ENCODE assay signal across 8 cellular contexts in the genomic region with DNA sequence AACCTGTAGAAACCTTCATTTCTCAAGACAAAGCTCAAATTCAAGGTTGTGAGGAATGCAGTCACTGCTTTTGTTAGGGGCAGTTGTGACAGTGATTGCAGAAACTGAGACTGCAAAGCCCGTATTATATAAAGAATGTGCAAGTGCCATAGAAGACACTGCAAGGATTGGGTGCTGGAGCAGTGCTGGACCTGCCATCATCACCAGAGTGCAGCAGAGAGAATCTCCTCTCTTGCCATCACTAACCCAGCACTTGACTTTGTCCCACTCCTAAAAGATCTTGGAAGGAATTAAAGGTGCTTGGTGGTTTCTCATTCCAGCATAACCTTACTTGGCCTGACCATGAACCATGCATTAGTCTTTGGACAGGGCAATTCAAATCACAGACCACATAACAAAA.
A peak's percentile ranks its signal among the peaks of the same experiment; 100 is the strongest.
DNase-seq lines count a peak whose midpoint lies in the region; ATAC-seq, FAIRE-seq and TF ChIP-seq lines count a peak whose summit lies in the region.
"Not testable (repeated sequence)": the region's sequence is repeated elsewhere in the genome, so short reads cannot be mapped to it uniquely, and the experiment has no call there.

No MANE protein-coding gene starts in this region.

- POLR2A ChIA-PET in AG04449 (lab: Yijun Ruan, JAX); Panc1 (lab: Charles Lee); GM12878 (lab: Charles Lee): not testable (repeated sequence)

- not testable (repeated sequence) for H3K9me3 ChIP-seq in Panc1 (ENCODE audit: control insufficient read depth, insufficient read depth, low read depth, low read length); WERI-Rb-1 (ENCODE audit: severe bottlenecking); GM12878 (replicated peaks; ENCODE audit: control insufficient read depth, insufficient read depth, low read length); endodermal cell (ENCODE audit: control insufficient read depth, low read length)

- in situ Hi-C loops in Panc1 (cut with HindIII; ENCODE audit: low pct_unique_long_range_greater_than_20kb, low sequenced_read_pairs); GM12878 (cut with MboI); brain microvascular endothelial cell (cut with HindIII; ENCODE audit: low pct_ligation_motif_present, low sequenced_read_pairs): not testable (repeated sequence)

- H3K4me3 Mint-ChIP-seq in GM23338, endodermal cell: not testable (repeated sequence)

- not testable (repeated sequence) for H3K36me3 Mint-ChIP-seq in GM23338 (ENCODE audit: low read depth); endodermal cell (ENCODE audit: low read depth)

- DNase-seq in AG04449 (ENCODE audit: low read depth, low spot score); GM23338 (ENCODE audit: low spot score); Panc1 (ENCODE audit: low read depth, low spot score); WERI-Rb-1; GM12878 (ENCODE audit: low read depth, low spot score); brain microvascular endothelial cell; left lobe of liver (ENCODE audit: low spot score): not testable (repeated sequence)
- DNase-seq in endodermal cell: peak; percentile 13

- TF ChIP-seq POLR2A in GM12878 (IDR thresholded peaks at IDR 0.05; ENCODE audit: low read depth, low read length): not testable (repeated sequence)

- SMC1A ChIA-PET in GM12878 (lab: Charles Lee; ENCODE audit: uncharacterized antibody, unreplicated experiment): not testable (repeated sequence)

- not testable (repeated sequence) for H3K9me3 Mint-ChIP-seq in GM23338, endodermal cell

- not testable (repeated sequence) for H3K9me2 ChIP-seq in GM23338 (ENCODE audit: insufficient read depth)

- not testable (repeated sequence) for H4K20me1 ChIP-seq in GM23338 (replicated peaks; ENCODE audit: insufficient read depth); GM12878 (ENCODE audit: control insufficient read depth, insufficient read depth)

- not testable (repeated sequence) for FAIRE-seq in GM12878 (lab: Jason Lieb, UNC)

- not testable (repeated sequence) for H3K27me3 Mint-ChIP-seq in GM23338 (ENCODE audit: insufficient read depth, low read depth, poor library complexity); endodermal cell (ENCODE audit: insufficient read depth)

- not testable (repeated sequence) for H3K9ac ChIP-seq in GM12878 (ENCODE audit: control insufficient read depth, insufficient read depth, low read length); endodermal cell (ENCODE audit: extremely low read depth, low read length, poor library complexity, severe bottlenecking)

- 100% methylated on average over 1 of the region's 1 CpG for WGBS in GM12878 (ENCODE audit: insufficient coverage, insufficient replicate concordance, low lambda C conversion rate, missing lambda C conversion rate)
- 100% methylated on average over 1 of the region's 1 CpG; no CpG with 5 or more reads in 1 of the 2 experiments for WGBS in endodermal cell (ENCODE audit: insufficient coverage in 1 of 2, insufficient read length in 1 of 2), 2 experiments

- H3K27me3 ChIP-seq in GM23338 (ENCODE audit: insufficient read depth); Panc1 (ENCODE audit: control insufficient read depth, insufficient read depth, low read length); WERI-Rb-1 (ENCODE audit: insufficient read depth, low read depth, severe bottlenecking); GM12878 (replicated peaks in 1 of 2; ENCODE audit: control insufficient read depth in 2 of 2, insufficient read depth in 2 of 2, low read length in 1 of 2); brain microvascular endothelial cell (replicated peaks); endodermal cell (ENCODE audit: control insufficient read depth, insufficient read depth, low read length, poor library complexity, severe bottlenecking): not testable (repeated sequence)

- intact Hi-C loops in Panc1 (cut with micrococcal nuclease; ENCODE audit: unreplicated experiment); GM12878 (cut with micrococcal nuclease; ENCODE audit: unreplicated experiment): not testable (repeated sequence)

- H3K4me1 Mint-ChIP-seq in GM23338, endodermal cell: not testable (repeated sequence)

- ATAC-seq in GM23338 (0 out of 3 replicates have a peak, but pooled peaks have one; percentile 27), Panc1 (peak; percentile 51; the same call in 1 of the 2 replicates), left lobe of liver (peak; percentile 29)
- not testable (repeated sequence) for ATAC-seq in GM12878

- CTCF ChIA-PET in AG04449 (lab: Yijun Ruan, JAX); Panc1 (lab: Charles Lee); GM12878 (lab: Yijun Ruan, JAX): not testable (repeated sequence)

- H3F3A ChIP-seq in GM23338 (replicated peaks; ENCODE audit: low read depth): not testable (repeated sequence)

- H3K4me2 ChIP-seq in GM23338; GM12878 (ENCODE audit: control insufficient read depth, insufficient read depth): not testable (repeated sequence)

- peak; percentile 0 for TF ChIP-seq CTCF in AG04449 (IDR thresholded peaks at IDR 0.05; ENCODE audit: insufficient read depth, low read length, missing control alignments)
- TF ChIP-seq CTCF in GM23338 (conservative IDR thresholded peaks at IDR 0.05; ENCODE audit: low read depth in 2 of 2): not testable (repeated sequence)
- TF ChIP-seq CTCF in Panc1 (IDR thresholded peaks at IDR 0.05): 0 out of 2 replicates have a peak, but pooled peaks have one; percentile 5
- 0 out of 2 replicates have a peak, but pooled peaks have one; percentile 1 for TF ChIP-seq CTCF in WERI-Rb-1 (IDR thresholded peaks at IDR 0.05; ENCODE audit: low read depth, low read length)
- peak in 1 of 3 experiments; percentile 9; a peak in 1 of 6 replicates for TF ChIP-seq CTCF in GM12878 (IDR thresholded peaks at IDR 0.05 in 2 of 3, conservative IDR thresholded peaks at IDR 0.05 in 1 of 3; ENCODE audit: control insufficient read depth in 2 of 3, extremely low read depth in 1 of 3, insufficient read depth in 1 of 3, low read depth in 3 of 3, low read length in 3 of 3)
- TF ChIP-seq CTCF in brain microvascular endothelial cell (IDR thresholded peaks at IDR 0.05; ENCODE audit: low read depth, low read length, missing control alignments): peak; percentile 11
- peak; percentile 23 for TF ChIP-seq CTCF in endodermal cell (conservative IDR thresholded peaks at IDR 0.05)

- not testable (repeated sequence) for H3K4me3 ChIP-seq in AG04449 (ENCODE audit: low read depth, low read length); GM23338; Panc1 (ENCODE audit: low read depth in 2 of 2, low read length in 2 of 2); WERI-Rb-1 (ENCODE audit: low read depth, low read length); GM12878; brain microvascular endothelial cell (ENCODE audit: low read depth, low read length); endodermal cell (ENCODE audit: low read length)

- not testable (repeated sequence) for H3K27ac ChIP-seq in GM23338 (ENCODE audit: low read depth); Panc1 (ENCODE audit: low read length); WERI-Rb-1; GM12878 (ENCODE audit: control insufficient read depth, insufficient read depth); brain microvascular endothelial cell; endodermal cell (ENCODE audit: low read depth, low read length)

- TF ChIP-seq RAD21 in GM12878 (IDR thresholded peaks at IDR 0.05; ENCODE audit: insufficient read depth, low read depth, low read length): 0 out of 2 replicates have a peak, but pooled peaks have one; percentile 7

- TF ChIP-seq EP300 in GM12878 (IDR thresholded peaks at IDR 0.05; ENCODE audit: borderline replicate concordance in 1 of 2, control insufficient read depth in 1 of 2, low read depth in 2 of 2, low read length in 2 of 2): not testable (repeated sequence)

- H3K27ac Mint-ChIP-seq in GM23338, endodermal cell: not testable (repeated sequence)

- not testable (repeated sequence) for H3K36me3 ChIP-seq in GM23338 (ENCODE audit: insufficient read depth); Panc1 (ENCODE audit: control insufficient read depth, insufficient read depth, low read length); WERI-Rb-1; GM12878 (ENCODE audit: control insufficient read depth in 2 of 2, insufficient read depth in 2 of 2, low read length in 1 of 2); brain microvascular endothelial cell (replicated peaks); endodermal cell (ENCODE audit: control insufficient read depth, insufficient read depth, low read length)

- RAD21 ChIA-PET in GM12878 (lab: Charles Lee; ENCODE audit: unreplicated experiment): not testable (repeated sequence)

- H3K4me1 ChIP-seq in GM23338 (ENCODE audit: insufficient read depth); Panc1 (ENCODE audit: control insufficient read depth, insufficient read depth, low read length); GM12878 (ENCODE audit: control insufficient read depth, insufficient read depth, low read length); endodermal cell (ENCODE audit: control insufficient read depth, insufficient read depth, low read length): not testable (repeated sequence)

- not testable (repeated sequence) for H3K79me2 ChIP-seq in GM23338 (replicated peaks; ENCODE audit: insufficient read depth); GM12878 (ENCODE audit: control insufficient read depth, insufficient read depth, low read length)

- not testable (repeated sequence) for H2AFZ ChIP-seq in GM23338; GM12878 (ENCODE audit: control insufficient read depth, low read depth, low read length)

- not testable (repeated sequence) for BruUV-seq in Panc1 (replicated peaks; lab: Mats Ljungman, UMichigan); GM12878 (replicated peaks; lab: Mats Ljungman, UMichigan)
